Comparison of ENCODE assay signal across 4 cellular contexts in genomic region chr13:94014461-94014860, GRCh38.
"Had no signal": no experiment of that assay in that cellular context is flagged by ENCODE, and none has a peak within 500 bp of the region (broad histone marks: within the 10 kb centered on the region; RNA-seq: fewer than 3 reads in every experiment).

No MANE protein-coding gene starts in this region.

- DNase-seq: H9, HCEC 1CT, IMR-90 had no signal

- H3K4me3 ChIP-seq: GM23338 had no signal

- H2AFZ ChIP-seq: GM23338 had no signal

- H3K4me2 ChIP-seq: GM23338 had no signal
